ENCODE assay signal across 1 cellular context in the genomic region with DNA sequence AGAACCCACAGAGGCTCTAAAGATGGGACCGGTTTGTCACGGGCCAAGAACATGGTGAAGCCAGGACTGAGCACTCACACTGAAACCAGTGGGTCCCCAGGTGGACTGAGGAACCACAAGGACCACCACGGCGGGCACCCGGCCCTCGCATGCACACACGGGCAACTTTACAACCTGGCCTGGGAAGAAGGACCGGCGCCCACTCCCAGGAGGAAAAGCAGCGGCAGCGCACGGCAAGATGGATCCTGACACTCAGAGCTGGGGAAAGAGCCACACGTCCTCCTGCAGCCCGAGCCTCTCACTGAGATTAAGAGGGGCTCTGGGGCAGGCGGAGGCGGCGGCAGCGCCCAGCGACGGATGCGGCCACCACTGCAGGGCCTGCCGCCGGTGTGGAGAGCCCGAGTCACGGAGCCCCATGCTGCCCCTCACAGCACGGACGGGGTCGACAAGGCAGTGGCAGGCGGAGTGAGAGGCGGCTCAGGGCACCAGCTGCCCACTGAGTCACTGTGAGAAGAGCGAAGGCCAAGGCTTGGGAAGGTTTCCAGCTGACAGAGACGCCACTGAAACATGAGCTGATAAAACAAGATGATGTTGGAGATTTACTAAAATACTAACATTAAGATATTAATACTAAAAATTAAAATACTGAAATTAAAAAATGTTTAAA.
TF ChIP-seq lines count a peak whose summit lies in the region.

No MANE protein-coding gene starts in this region.

TF ChIP-seq in K562, 482 proteins besides CTCF, POLR2A, EP300 and RAD21 (continued from another document):
- peak; percentile 38; the same call in 1 of the 2 replicates for TF ChIP-seq POLR2G (IDR thresholded peaks at IDR 0.05; ENCODE audit: low read depth, low read length)
